In the genomic region with DNA sequence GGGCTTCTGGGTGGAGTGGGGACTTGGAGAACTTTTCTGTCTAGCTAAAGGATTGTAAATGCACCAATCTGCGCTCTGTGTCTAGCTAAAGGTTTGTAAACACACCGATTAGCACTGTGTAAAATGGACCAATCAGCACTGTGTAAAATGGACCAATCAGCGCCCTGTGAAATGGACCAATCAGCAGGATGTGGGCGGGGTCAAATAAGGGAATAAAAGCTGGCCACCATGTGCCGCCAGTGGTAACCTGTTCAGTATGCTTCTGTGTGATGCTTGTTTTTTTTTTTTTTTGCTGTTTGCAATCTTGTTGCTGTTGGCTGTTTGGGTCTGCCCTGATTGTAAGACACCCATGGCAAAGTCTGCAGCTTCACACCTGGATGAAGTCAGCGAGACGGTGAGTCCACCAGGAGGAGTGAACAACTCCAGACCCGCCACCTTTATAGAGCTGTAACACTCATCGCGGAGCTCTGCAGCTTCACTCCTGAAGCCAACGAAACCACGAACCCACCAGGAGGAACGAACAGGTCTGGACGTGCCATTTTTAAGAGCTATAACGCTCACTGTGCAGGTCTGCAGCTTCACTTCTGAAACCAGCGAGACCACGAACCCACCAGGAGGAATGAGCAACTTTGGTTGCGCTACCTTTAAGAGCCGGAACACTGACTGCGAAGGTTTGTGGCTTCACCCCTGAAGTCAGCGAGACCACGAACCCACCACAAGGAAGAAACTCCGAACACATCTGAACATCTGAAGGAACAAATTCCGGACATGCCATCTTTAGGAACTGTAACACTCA, we compare ENCODE assay signal across 10 cellular contexts.
A peak's percentile ranks its signal among the peaks of the same experiment; 100 is the strongest.
DNase-seq lines count a peak whose midpoint lies in the region; ATAC-seq, FAIRE-seq and TF ChIP-seq lines count a peak whose summit lies in the region.
"Had no signal": no experiment of that assay in that cellular context is flagged by ENCODE, and none has a peak within 500 bp of the region (broad histone marks: within the 10 kb centered on the region; RNA-seq: fewer than 3 reads in every experiment).

No MANE protein-coding gene starts in this region.

- no peak for TF ChIP-seq CTCF in K562 (IDR thresholded peaks at IDR 0.05 in 2 of 3, conservative IDR thresholded peaks at IDR 0.05 in 1 of 3; ENCODE audit: insufficient read depth in 2 of 3, low read depth in 1 of 3, low read length in 3 of 3)
- no peak for TF ChIP-seq CTCF in neural progenitor cell (IDR thresholded peaks at IDR 0.05)

- H3K9ac ChIP-seq in K562 (ENCODE audit: insufficient read depth in 1 of 2, low read depth in 2 of 2, low read length in 2 of 2) (no peak overlapping the region), neural progenitor cell (no peak overlapping the region)

- H3K4me3 ChIP-seq in K562 (no peak overlapping the region), neural progenitor cell (no peak overlapping the region)

- no peaks in the 10 kb centered on the region for H3K9me3 Mint-ChIP-seq in neural progenitor cell

- H3K27ac ChIP-seq in K562 (ENCODE audit: extremely low read depth, low read depth, low read length) (no peak overlapping the region), neural progenitor cell (no peak overlapping the region)

- no peak overlapping the region for H3K27ac Mint-ChIP-seq in neural progenitor cell

- BruUV-seq in K562 (replicated peaks; lab: Mats Ljungman, UMichigan): no TSS peak

- no peak overlapping the region for H3K4me3 Mint-ChIP-seq in neural progenitor cell

- peaks cover 14% of the 10 kb centered on the region for H3K4me1 Mint-ChIP-seq in neural progenitor cell

- H3K9me1 ChIP-seq in K562 (ENCODE audit: control insufficient read depth, insufficient read depth, low read length): no peaks in the 10 kb centered on the region

- no peak for TF ChIP-seq POLR2A in K562 (conservative IDR thresholded peaks at IDR 0.05)

- peak; percentile 39 for ATAC-seq in HG02610 (IDR thresholded peaks at IDR 0.05; ENCODE audit: unreplicated experiment)
- ATAC-seq in K562: peak; percentile 76
- ATAC-seq in GM18519 (IDR thresholded peaks at IDR 0.05; ENCODE audit: low FRiP score, unreplicated experiment): no peak
- no peak for ATAC-seq in SK-N-SH treated with all-trans-retinoic acid at 6 μM for 48 hours

- peak; percentile 79 for FAIRE-seq in K562 (lab: Jason Lieb, UNC)
- FAIRE-seq: keratinocyte had no signal

- H4K20me1 ChIP-seq in K562 (replicated peaks; ENCODE audit: control insufficient read depth, insufficient read depth, low read length): no peaks in the 10 kb centered on the region
- no peaks in the 10 kb centered on the region for H4K20me1 ChIP-seq in neural progenitor cell (ENCODE audit: low read depth)

- no peak overlapping the region for H3K4me2 ChIP-seq in K562 (ENCODE audit: insufficient read depth, low read length)
- H3K4me2 ChIP-seq in neural progenitor cell: no peak overlapping the region

- WGBS in K562 (ENCODE audit: insufficient coverage, low coverage, missing lambda C conversion rate): 58% methylated on average over 13 of the region's 24 CpGs

- POLR2A ChIA-PET in K562 (lab: Yijun Ruan, JAX): interaction anchor here (0.6 to 0.8 kb wide), 5 partner anchors 8 to 795 kb away, joined by 3 to 4 read pairs (median 3); no protein-coding TSS in a partner anchor

- H3K36me3 ChIP-seq in K562 (ENCODE audit: control insufficient read depth, insufficient read depth, low read length): no peaks in the 10 kb centered on the region
- H3K36me3 ChIP-seq in neural progenitor cell: no peaks in the 10 kb centered on the region

- TF ChIP-seq RAD21 in K562 (CRISPR knock-in tag; conservative IDR thresholded peaks at IDR 0.05 in 1 of 2, IDR thresholded peaks at IDR 0.05 in 1 of 2): no peak

- CTCF ChIA-PET in K562 (lab: Yijun Ruan, JAX; ENCODE audit: low intra/inter-chr PET ratio): no interaction called here

- peaks cover 8% of the 10 kb centered on the region for H3K27me3 Mint-ChIP-seq in neural progenitor cell (ENCODE audit: insufficient read depth, low read depth)

- H3K79me2 ChIP-seq in K562 (ENCODE audit: control insufficient read depth, insufficient read depth, low read length) (no peaks in the 10 kb centered on the region), neural progenitor cell (ENCODE audit: low read depth) (no peaks in the 10 kb centered on the region)

- no peaks in the 10 kb centered on the region for H3F3A ChIP-seq in neural progenitor cell (ENCODE audit: low read depth)

- H3K4me1 ChIP-seq in K562 (replicated peaks in 1 of 2; ENCODE audit: control insufficient read depth in 2 of 2, insufficient read depth in 2 of 2, low read length in 2 of 2): peaks cover 0 to 7% of the 10 kb centered on the region in 2 experiments; a peak in 2 of 5 replicates
- H3K4me1 ChIP-seq in neural progenitor cell: no peaks in the 10 kb centered on the region

- intact Hi-C loops in K562 (cut with micrococcal nuclease): no loop called here

- H2AFZ ChIP-seq in K562 (ENCODE audit: low read depth, low read length): no peak overlapping the region; the same call in 1 of the 2 replicates
- H2AFZ ChIP-seq in neural progenitor cell (replicated peaks): no peak overlapping the region

- peak; percentile 77 for DNase-seq in activated CD4-positive, alpha-beta T cell treated with anti-CD3 and anti-CD28 coated beads for 48 hours
- DNase-seq in K562 (ENCODE audit: extremely low read depth in 1 of 4, low spot score in 3 of 4) (peak in 2 of 4 experiments; percentile 27 to 60), Kasumi-1 (lab: John Stamatoyannopoulos, UW) (no peak), neural progenitor cell (ENCODE audit: low spot score) (no peak)
- DNase-seq in stimulated activated CD8-positive, alpha-beta memory T cell treated with anti-CD3 and anti-CD28 coated beads, Interleukin-15, amount 100 ng/mL, for 48 hours (ENCODE audit: low read depth in 2 of 2): peak; percentile 38 to 48
- DNase-seq: NCI-H774 had no signal

- H3K27me3 ChIP-seq in K562 (ENCODE audit: control insufficient read depth in 2 of 2, insufficient read depth in 2 of 2, low read length in 2 of 2) (peaks cover 3 to 41% of the 10 kb centered on the region in 2 experiments; a peak in 3 of 5 replicates), neural progenitor cell (no peaks in the 10 kb centered on the region)

- TF ChIP-seq EP300 in K562 (IDR thresholded peaks at IDR 0.05; ENCODE audit: low read length): no peak

- H3K36me3 Mint-ChIP-seq in neural progenitor cell: no peaks in the 10 kb centered on the region

- H3K9me3 ChIP-seq in K562 (replicated peaks; ENCODE audit: control insufficient read depth, insufficient read depth, low read depth, low read length): no peaks in the 10 kb centered on the region
- no peaks in the 10 kb centered on the region for H3K9me3 ChIP-seq in neural progenitor cell (ENCODE audit: low read depth)

- in situ Hi-C loops in K562 (cut with MboI): no loop called here

TF ChIP-seq in K562, 482 proteins besides CTCF, POLR2A, EP300 and RAD21 (continues in another document):
- TF ChIP-seq, protein P1, sequence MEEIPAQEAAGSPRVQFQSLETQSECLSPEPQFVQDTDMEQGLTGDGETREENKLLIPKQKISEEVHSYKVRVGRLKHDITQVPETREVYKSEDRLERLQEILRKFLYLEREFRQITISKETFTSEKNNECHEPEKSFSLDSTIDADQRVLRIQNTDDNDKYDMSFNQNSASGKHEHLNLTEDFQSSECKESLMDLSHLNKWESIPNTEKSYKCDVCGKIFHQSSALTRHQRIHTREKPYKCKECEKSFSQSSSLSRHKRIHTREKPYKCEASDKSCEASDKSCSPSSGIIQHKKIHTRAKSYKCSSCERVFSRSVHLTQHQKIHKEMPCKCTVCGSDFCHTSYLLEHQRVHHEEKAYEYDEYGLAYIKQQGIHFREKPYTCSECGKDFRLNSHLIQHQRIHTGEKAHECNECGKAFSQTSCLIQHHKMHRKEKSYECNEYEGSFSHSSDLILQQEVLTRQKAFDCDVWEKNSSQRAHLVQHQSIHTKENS (CRISPR knock-in tag; IDR thresholded peaks at IDR 0.05): no peak
- TF ChIP-seq MXI1 (IDR thresholded peaks at IDR 0.05; ENCODE audit: low read depth, low read length): no peak
- peak; percentile 66 for TF ChIP-seq FOS (IDR thresholded peaks at IDR 0.05; ENCODE audit: extremely low read depth, insufficient read length)
- TF ChIP-seq SOX6 (IDR thresholded peaks at IDR 0.05): no peak
- no peak for TF ChIP-seq SRSF1 (IDR thresholded peaks at IDR 0.05; ENCODE audit: low read depth, low read length)

TF ChIP-seq in SK-N-SH treated with all-trans-retinoic acid at 6 μM for 48 hours, 23 proteins besides CTCF, POLR2A, EP300 and RAD21 (continues in another document):
- no peak for TF ChIP-seq ZFP3 (CRISPR knock-in tag; IDR thresholded peaks at IDR 0.05)
- TF ChIP-seq, protein P2, sequence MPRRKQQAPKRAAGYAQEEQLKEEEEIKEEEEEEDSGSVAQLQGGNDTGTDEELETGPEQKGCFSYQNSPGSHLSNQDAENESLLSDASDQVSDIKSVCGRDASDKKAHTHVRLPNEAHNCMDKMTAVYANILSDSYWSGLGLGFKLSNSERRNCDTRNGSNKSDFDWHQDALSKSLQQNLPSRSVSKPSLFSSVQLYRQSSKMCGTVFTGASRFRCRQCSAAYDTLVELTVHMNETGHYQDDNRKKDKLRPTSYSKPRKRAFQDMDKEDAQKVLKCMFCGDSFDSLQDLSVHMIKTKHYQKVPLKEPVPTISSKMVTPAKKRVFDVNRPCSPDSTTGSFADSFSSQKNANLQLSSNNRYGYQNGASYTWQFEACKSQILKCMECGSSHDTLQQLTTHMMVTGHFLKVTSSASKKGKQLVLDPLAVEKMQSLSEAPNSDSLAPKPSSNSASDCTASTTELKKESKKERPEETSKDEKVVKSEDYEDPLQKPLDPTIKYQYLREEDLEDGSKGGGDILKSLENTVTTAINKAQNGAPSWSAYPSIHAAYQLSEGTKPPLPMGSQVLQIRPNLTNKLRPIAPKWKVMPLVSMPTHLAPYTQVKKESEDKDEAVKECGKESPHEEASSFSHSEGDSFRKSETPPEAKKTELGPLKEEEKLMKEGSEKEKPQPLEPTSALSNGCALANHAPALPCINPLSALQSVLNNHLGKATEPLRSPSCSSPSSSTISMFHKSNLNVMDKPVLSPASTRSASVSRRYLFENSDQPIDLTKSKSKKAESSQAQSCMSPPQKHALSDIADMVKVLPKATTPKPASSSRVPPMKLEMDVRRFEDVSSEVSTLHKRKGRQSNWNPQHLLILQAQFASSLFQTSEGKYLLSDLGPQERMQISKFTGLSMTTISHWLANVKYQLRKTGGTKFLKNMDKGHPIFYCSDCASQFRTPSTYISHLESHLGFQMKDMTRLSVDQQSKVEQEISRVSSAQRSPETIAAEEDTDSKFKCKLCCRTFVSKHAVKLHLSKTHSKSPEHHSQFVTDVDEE (CRISPR knock-in tag; IDR thresholded peaks at IDR 0.05): no peak

Comparison
In these comparisons a context has a peak if more than half of its experiments do, and no peak if none do; other contexts are left out.
1. ATAC-seq: peak in HG02610 (single experiment) and K562 (single experiment); none in GM18519 (single experiment) and SK-N-SH treated with all-trans-retinoic acid at 6 μM for 48 hours (single experiment).
2. DNase-seq: peak in activated CD4-positive, alpha-beta T cell treated with anti-CD3 and anti-CD28 coated beads for 48 hours (single experiment) and stimulated activated CD8-positive, alpha-beta memory T cell treated with anti-CD3 and anti-CD28 coated beads, Interleukin-15, amount 100 ng/mL, for 48 hours (2 of 2); none in Kasumi-1 (0 of 2) and neural progenitor cell (single experiment).